ENCODE assay signal across 25 cellular contexts in genomic region chr3:146558811-146559210, GRCh38. TPM values are rescaled to one million over a fixed set of nuclear protein-coding genes. Genes with fewer than 3 reads are reported as not detected.
"Had no signal": no experiment of that assay in that cellular context is flagged by ENCODE, and none has a peak within 500 bp of the region (broad histone marks: within the 10 kb centered on the region; RNA-seq: fewer than 3 reads in every experiment).

No MANE protein-coding gene starts in this region.

- H3K4me1 ChIP-seq: adrenal gland, breast epithelium, gastroesophageal sphincter, tibial artery had no signal

- H3K27me3 ChIP-seq: adrenal gland, breast epithelium, gastroesophageal sphincter, heart left ventricle, tibial artery had no signal

- FAIRE-seq: astrocyte, endometrium, kidney, TTC549, urothelium cell line had no signal

- H3K36me3 ChIP-seq: adrenal gland, breast epithelium, gastroesophageal sphincter, heart left ventricle, tibial artery had no signal

- ATAC-seq: activated CD4-positive, alpha-beta T cell treated with anti-CD3 and anti-CD28 coated beads for 36 hours; gastroesophageal sphincter; heart left ventricle; left lobe of liver; stimulated activated naive CD8-positive, alpha-beta T cell treated with anti-CD3 and anti-CD28 coated beads, Interleukin-15, Interleukin-2, amounts not matched to agents 100 U/mL and 50 U/mL, for 24 hours; WTC11 had no signal

- DNase-seq: activated CD4-positive, alpha-beta T cell treated with anti-CD3 and anti-CD28 coated beads for 36 hours; activated CD4-positive, alpha-beta T cell treated with anti-CD3 and anti-CD28 coated beads, Interleukin-2, amount 50 U/mL, for 48 hours; activated gamma-delta T cell; adrenal gland; heart left ventricle; kidney; midbrain; nephron progenitor cell; occipital lobe; posterior cingulate gyrus; stimulated activated CD4-positive, alpha-beta T cell treated with anti-CD3 and anti-CD28 coated beads, Interleukin-2, amount 100 ng/mL, for 24 hours; stimulated activated naive CD8-positive, alpha-beta T cell treated with anti-CD3 and anti-CD28 coated beads, Interleukin-15, Interleukin-2, amounts not matched to agents 100 U/mL and 50 U/mL, for 24 hours; substantia nigra; tibial artery had no signal

- H3K27ac ChIP-seq: adrenal gland, breast epithelium, coronary artery, gastroesophageal sphincter, heart left ventricle, tibial artery had no signal

- H3K9me3 ChIP-seq: adrenal gland, breast epithelium, gastroesophageal sphincter, heart left ventricle, tibial artery had no signal

- H3K4me3 ChIP-seq: adrenal gland, breast epithelium, coronary artery, gastroesophageal sphincter, heart left ventricle, lung, tibial artery had no signal

RNA-seq across cellular contexts. Expression of gene PLSCR5, which starts 46.3 kb away (rescaled TPM):
- total RNA-seq: activated CD4-positive, alpha-beta T cell treated with anti-CD3 and anti-CD28 coated beads for 36 hours; adrenal gland; astrocyte; breast epithelium; gastroesophageal sphincter; heart left ventricle; kidney; left lobe of liver; lung; occipital lobe; WTC11 had no signal
- polyA plus RNA-seq: adrenal gland, esophagus, heart left ventricle, lung had no signal
